Comparison of ENCODE assay signal across 1 cellular context in genomic region chr17:21214015-21214776, GRCh38.
TF ChIP-seq lines count a peak whose summit lies in the region.

Gene TMEM11 (minus strand): TSS chr17:21214161. CDS start chr17:21214152, 9 bp downstream.

TF ChIP-seq in HepG2, 621 proteins besides CTCF, POLR2A, EP300 and RAD21 (continued from another document and continues in another):
- peak; percentile 61; the same call in 1 of the 2 replicates for TF ChIP-seq ZNF446 (CRISPR knock-in tag; IDR thresholded peaks at IDR 0.05)
- 0 out of 2 replicates have a peak, but pooled peaks have one; percentile 31 for TF ChIP-seq WIZ (CRISPR knock-in tag; IDR thresholded peaks at IDR 0.05)
- no peak; the same call in 1 of the 2 replicates for TF ChIP-seq IRX3 (CRISPR knock-in tag; IDR thresholded peaks at IDR 0.05; ENCODE audit: borderline replicate concordance, low read depth)
- TF ChIP-seq MLXIP (CRISPR knock-in tag; IDR thresholded peaks at IDR 0.05; ENCODE audit: borderline replicate concordance): no peak; the same call in 1 of the 2 replicates
- TF ChIP-seq ATM (IDR thresholded peaks at IDR 0.05; ENCODE audit: borderline replicate concordance): no peak
- TF ChIP-seq HOXD1 (CRISPR knock-in tag; IDR thresholded peaks at IDR 0.05): no peak
- no peak for TF ChIP-seq MTF1 (CRISPR knock-in tag; IDR thresholded peaks at IDR 0.05)
- no peak for TF ChIP-seq SALL1 (CRISPR knock-in tag; IDR thresholded peaks at IDR 0.05)
- TF ChIP-seq PTBP1 (IDR thresholded peaks at IDR 0.05; ENCODE audit: low read depth, low read length, poor library complexity, severe bottlenecking): no peak
- TF ChIP-seq ATF6 (CRISPR knock-in tag; conservative IDR thresholded peaks at IDR 0.05): no peak; the same call in 1 of the 2 replicates
- no peak for TF ChIP-seq IKZF1 (IDR thresholded peaks at IDR 0.05)
- TF ChIP-seq NFAT5 (CRISPR knock-in tag; IDR thresholded peaks at IDR 0.05): no peak
- no peak for TF ChIP-seq SRSF4 (IDR thresholded peaks at IDR 0.05; ENCODE audit: low read depth, low read length, poor library complexity, severe bottlenecking)
- TF ChIP-seq ZNF883 (CRISPR knock-in tag; IDR thresholded peaks at IDR 0.05; ENCODE audit: not compliant biosample characterization): no peak
- TF ChIP-seq HIVEP1 (CRISPR knock-in tag; IDR thresholded peaks at IDR 0.05): no peak; the same call in 1 of the 2 replicates
- TF ChIP-seq NFATC3 (CRISPR knock-in tag; IDR thresholded peaks at IDR 0.05): no peak
- TF ChIP-seq ZNF773 (CRISPR knock-in tag; IDR thresholded peaks at IDR 0.05; ENCODE audit: borderline replicate concordance): no peak; the same call in 1 of the 2 replicates
- TF ChIP-seq ZNF383 (CRISPR knock-in tag; IDR thresholded peaks at IDR 0.05; ENCODE audit: borderline replicate concordance): no peak
- no peak for TF ChIP-seq ZNF264 (CRISPR knock-in tag; IDR thresholded peaks at IDR 0.05)
- TF ChIP-seq DBP (CRISPR knock-in tag; IDR thresholded peaks at IDR 0.05; ENCODE audit: not compliant biosample characterization): no peak
- TF ChIP-seq HDAC6 (IDR thresholded peaks at IDR 0.05; ENCODE audit: low read depth, low read length): no peak
- no peak for TF ChIP-seq DZIP1 (CRISPR knock-in tag; IDR thresholded peaks at IDR 0.05)
- TF ChIP-seq ZNF749 (CRISPR knock-in tag; IDR thresholded peaks at IDR 0.05; ENCODE audit: borderline replicate concordance): 0 out of 2 replicates have a peak, but pooled peaks have one; percentile 47
- no peak for TF ChIP-seq XBP1 (CRISPR knock-in tag; IDR thresholded peaks at IDR 0.05)
- TF ChIP-seq ZNF547 (CRISPR knock-in tag; IDR thresholded peaks at IDR 0.05): 0 out of 2 replicates have a peak, but pooled peaks have one; percentile 15
- no peak; the same call in 1 of the 2 replicates for TF ChIP-seq RNF219 (CRISPR knock-in tag; IDR thresholded peaks at IDR 0.05)
- no peak for TF ChIP-seq MBNL3 (CRISPR knock-in tag; conservative IDR thresholded peaks at IDR 0.05)
- no peak for TF ChIP-seq NFE2L1 (CRISPR knock-in tag; IDR thresholded peaks at IDR 0.05; ENCODE audit: borderline replicate concordance)
- no peak for TF ChIP-seq KLF13 (CRISPR knock-in tag; IDR thresholded peaks at IDR 0.05)
- TF ChIP-seq U2AF1 (optimal IDR thresholded peaks at IDR 0.05; ENCODE audit: low read depth, low read length): no peak
- TF ChIP-seq KDM6A (CRISPR knock-in tag; IDR thresholded peaks at IDR 0.05; ENCODE audit: low read depth): no peak
- TF ChIP-seq ZNF619 (CRISPR knock-in tag; IDR thresholded peaks at IDR 0.05): no peak
- no peak for TF ChIP-seq ZNF17 (CRISPR knock-in tag; IDR thresholded peaks at IDR 0.05)
- TF ChIP-seq IRF9 (CRISPR knock-in tag; IDR thresholded peaks at IDR 0.05; ENCODE audit: borderline replicate concordance): no peak
- no peak for TF ChIP-seq SP1 (IDR thresholded peaks at IDR 0.05)
- TF ChIP-seq SP1 (CRISPR knock-in tag; IDR thresholded peaks at IDR 0.05): peak; percentile 84
- no peak for TF ChIP-seq ZBTB26 (CRISPR knock-in tag; IDR thresholded peaks at IDR 0.05; ENCODE audit: borderline replicate concordance)
- TF ChIP-seq SALL2 (CRISPR knock-in tag; IDR thresholded peaks at IDR 0.05): no peak
